In genomic region chr11:111230122-111230465, GRCh38 we compare ENCODE assay signal across 8 cellular contexts. TPM values are rescaled to one million over a fixed set of nuclear protein-coding genes. Genes with fewer than 3 reads are reported as not detected.
DNase-seq lines count a peak whose midpoint lies in the region; ATAC-seq and TF ChIP-seq lines count a peak whose summit lies in the region.

No MANE protein-coding gene starts in this region.

- no peak overlapping the region for H2BK15ac ChIP-seq in mesendoderm (replicated peaks; ENCODE audit: low read depth)

- peaks cover 6% of the 10 kb centered on the region for H3K27me3 ChIP-seq in DND-41 (ENCODE audit: insufficient read depth, low read length, poor library complexity)
- no peaks in the 10 kb centered on the region for H3K27me3 ChIP-seq in GM23338 (ENCODE audit: insufficient read depth)
- H3K27me3 ChIP-seq in SK-N-SH (ENCODE audit: insufficient read depth) = no peaks in the 10 kb centered on the region
- H3K27me3 ChIP-seq in mesendoderm (ENCODE audit: insufficient read depth, low read length, poor library complexity) = no peaks in the 10 kb centered on the region

- peak overlapping the region; percentile 71 for H3K56ac ChIP-seq in mesendoderm (ENCODE audit: low read length)

- no peak overlapping the region for H3K27ac Mint-ChIP-seq in GM23338

- POLR2A ChIA-PET in SK-N-SH (lab: Yijun Ruan, JAX) = no interaction called here

- no peak overlapping the region for H2BK5ac ChIP-seq in mesendoderm (ENCODE audit: low read length)

- peaks cover 9% of the 10 kb centered on the region for H3K4me1 ChIP-seq in DND-41 (ENCODE audit: insufficient read depth, low read length)
- H3K4me1 ChIP-seq in GM23338 (ENCODE audit: insufficient read depth) = no peaks in the 10 kb centered on the region
- H3K4me1 ChIP-seq in SK-N-SH (ENCODE audit: control insufficient read depth in 1 of 2, insufficient read depth in 2 of 2, low read depth in 1 of 2, low read length in 1 of 2) = peaks cover 0 to 3% of the 10 kb centered on the region in 2 experiments; a peak in 1 of 4 replicates
- H3K4me1 ChIP-seq in mesendoderm (ENCODE audit: control insufficient read depth, low read depth, low read length) = peaks cover 2% of the 10 kb centered on the region

- H2AFZ ChIP-seq in DND-41 (ENCODE audit: low read depth, low read length) = no peak overlapping the region
- peak overlapping the region; percentile 20; the same call in 1 of the 2 replicates for H2AFZ ChIP-seq in GM23338
- peak overlapping the region; percentile 90; the same call in 1 of the 2 replicates for H2AFZ ChIP-seq in SK-N-SH (ENCODE audit: low read depth)

- 49% methylated on average over 6 of the region's 6 CpGs for WGBS in SK-N-SH (ENCODE audit: low lambda C conversion rate)
- no CpG with 5 or more reads among the region's 6 CpGs for WGBS in mesendoderm (ENCODE audit: extremely low coverage, insufficient coverage, low lambda C conversion rate)

- CTCF ChIA-PET in SK-N-SH (lab: Yijun Ruan, JAX) = interaction anchor here (0.6 to 7.3 kb wide), 38 partner anchors 9 to 853 kb away, joined by 3 to 74 read pairs (median 4); partner anchors contain the start of genes ARHGAP20 and POU2AF2

- no peaks in the 10 kb centered on the region for H3K27me3 Mint-ChIP-seq in GM23338 (ENCODE audit: insufficient read depth, low read depth, poor library complexity)

- no peak overlapping the region for H3K4me3 Mint-ChIP-seq in GM23338

- H3K36me3 Mint-ChIP-seq in GM23338 (ENCODE audit: low read depth) = no peaks in the 10 kb centered on the region

- DNase-seq in DND-41 = no peak
- no peak for DNase-seq in GM23338 (ENCODE audit: low spot score)
- no peak for DNase-seq in SK-N-SH
- no peak for DNase-seq in mesendoderm
- no peak for DNase-seq in NCI-H1048 (lab: John Stamatoyannopoulos, UW)
- no peak for DNase-seq in NCI-H2171 treated with DMSO at 0.1 percent for 48 hours (lab: John Stamatoyannopoulos, UW)
- DNase-seq in SKM-1 treated with dmso at 0.1 percent for 144 hours (lab: John Stamatoyannopoulos, UW; ENCODE audit: unreplicated experiment) = no peak

- no peak overlapping the region for H3K18ac ChIP-seq in mesendoderm (ENCODE audit: low read length)

- no peak overlapping the region for H3K4me3 ChIP-seq in DND-41 (ENCODE audit: low read depth in 1 of 2, low read length in 2 of 2)
- H3K4me3 ChIP-seq in GM23338 = no peak overlapping the region
- peak overlapping the region; percentile 33 to 56; a peak in 3 of 4 replicates for H3K4me3 ChIP-seq in SK-N-SH (ENCODE audit: low read depth in 2 of 2, low read length in 1 of 2)
- no peak overlapping the region for H3K4me3 ChIP-seq in mesendoderm (ENCODE audit: low read length)

- H3K79me2 ChIP-seq in DND-41 (ENCODE audit: insufficient read depth, low read length) (no peaks in the 10 kb centered on the region), GM23338 (replicated peaks; ENCODE audit: insufficient read depth) (no peaks in the 10 kb centered on the region), SK-N-SH (ENCODE audit: insufficient read depth) (no peaks in the 10 kb centered on the region), mesendoderm (ENCODE audit: control insufficient read depth, insufficient read depth, low read length) (no peaks in the 10 kb centered on the region)

- no peaks in the 10 kb centered on the region for H3K36me3 ChIP-seq in DND-41 (ENCODE audit: insufficient read depth, low read length)
- H3K36me3 ChIP-seq in GM23338 (ENCODE audit: insufficient read depth) = no peaks in the 10 kb centered on the region
- no peaks in the 10 kb centered on the region for H3K36me3 ChIP-seq in SK-N-SH (replicated peaks in 1 of 2; ENCODE audit: control insufficient read depth in 1 of 2, insufficient read depth in 2 of 2, low read length in 1 of 2)
- no peaks in the 10 kb centered on the region for H3K36me3 ChIP-seq in mesendoderm (ENCODE audit: control insufficient read depth, insufficient read depth, low read length)

- TF ChIP-seq CTCF in DND-41 (IDR thresholded peaks at IDR 0.05; ENCODE audit: borderline replicate concordance, extremely low read depth, low read length, poor library complexity, severe bottlenecking) = no peak
- TF ChIP-seq CTCF in GM23338 (conservative IDR thresholded peaks at IDR 0.05; ENCODE audit: low read depth in 2 of 2) = no peak
- TF ChIP-seq CTCF in SK-N-SH (IDR thresholded peaks at IDR 0.05) = no peak

- peak; percentile 68 for ATAC-seq in DND-41 (ENCODE audit: insufficient read depth, low read depth)
- peak; percentile 71 for ATAC-seq in GM23338
- no peak for ATAC-seq in HG02938 (IDR thresholded peaks at IDR 0.05; ENCODE audit: unreplicated experiment)

- H4K5ac ChIP-seq in mesendoderm (ENCODE audit: low read length) = no peak overlapping the region

- H3K4me1 Mint-ChIP-seq in GM23338 = peaks cover 3% of the 10 kb centered on the region; the same call in 2 of the 3 replicates

- no peak for TF ChIP-seq RAD21 in SK-N-SH (IDR thresholded peaks at IDR 0.05; ENCODE audit: low read length)

- H4K20me1 ChIP-seq in DND-41 (ENCODE audit: insufficient read depth, low read length) (no peaks in the 10 kb centered on the region), GM23338 (replicated peaks; ENCODE audit: insufficient read depth) (no peaks in the 10 kb centered on the region), SK-N-SH (ENCODE audit: insufficient read depth) (no peaks in the 10 kb centered on the region)

- no peak overlapping the region for H3K4ac ChIP-seq in mesendoderm (ENCODE audit: low read depth, low read length)

- H3K79me1 ChIP-seq in mesendoderm (ENCODE audit: low read length) = no peaks in the 10 kb centered on the region

- no peak overlapping the region for H3K23ac ChIP-seq in mesendoderm (ENCODE audit: low read length)

- H2BK120ac ChIP-seq in mesendoderm (ENCODE audit: low read depth, low read length) = no peak overlapping the region

- TF ChIP-seq EP300 in SK-N-SH (IDR thresholded peaks at IDR 0.05; ENCODE audit: borderline replicate concordance in 1 of 2, low read depth in 1 of 2, low read length in 1 of 2) = no peak

- H3K27ac ChIP-seq in DND-41 (ENCODE audit: low read length) (no peak overlapping the region), GM23338 (ENCODE audit: low read depth) (no peak overlapping the region), SK-N-SH (ENCODE audit: low read depth in 2 of 2, low read length in 1 of 2) (no peak overlapping the region), mesendoderm (ENCODE audit: low read depth, low read length) (no peak overlapping the region)

- H3F3A ChIP-seq in GM23338 (replicated peaks; ENCODE audit: low read depth) (no peaks in the 10 kb centered on the region), SK-N-SH (replicated peaks; ENCODE audit: insufficient read depth) (no peaks in the 10 kb centered on the region)

- no peak overlapping the region for H2AK5ac ChIP-seq in mesendoderm (ENCODE audit: low read length)

- H3K9me3 Mint-ChIP-seq in GM23338 = peaks cover 4% of the 10 kb centered on the region; the same call in 1 of the 3 replicates

- H3K9ac ChIP-seq in DND-41 (ENCODE audit: low read depth, low read length) = no peak overlapping the region
- H3K9ac ChIP-seq in SK-N-SH = no peak overlapping the region
- peak overlapping the region; percentile 24 for H3K9ac ChIP-seq in mesendoderm (ENCODE audit: low read length)

- no peaks in the 10 kb centered on the region for H3K9me2 ChIP-seq in GM23338 (ENCODE audit: insufficient read depth)
- no peaks in the 10 kb centered on the region for H3K9me2 ChIP-seq in SK-N-SH

- H3K4me2 ChIP-seq in DND-41 (ENCODE audit: insufficient read depth, low read length) = peak overlapping the region; percentile 50; the same call in 1 of the 2 replicates
- H3K4me2 ChIP-seq in GM23338 = no peak overlapping the region
- H3K4me2 ChIP-seq in SK-N-SH = peak overlapping the region; percentile 69
- no peak overlapping the region for H3K4me2 ChIP-seq in mesendoderm (ENCODE audit: low read length)

- no peak overlapping the region for H4K8ac ChIP-seq in mesendoderm (ENCODE audit: low read depth, low read length)

- H3K9me3 ChIP-seq in DND-41 (ENCODE audit: insufficient read depth, low read length, severe bottlenecking) (no peaks in the 10 kb centered on the region), SK-N-SH (no peaks in the 10 kb centered on the region)

TF ChIP-seq in GM23338, 12 proteins besides CTCF, POLR2A, EP300 and RAD21 (continues in another document):
- TF ChIP-seq NANOG (IDR thresholded peaks at IDR 0.05; ENCODE audit: borderline replicate concordance) = no peak

TF ChIP-seq in SK-N-SH, 30 proteins besides CTCF, POLR2A, EP300 and RAD21 (continues in another document):
- TF ChIP-seq GABPA (IDR thresholded peaks at IDR 0.05; ENCODE audit: low read depth) = no peak
- TF ChIP-seq JUND (IDR thresholded peaks at IDR 0.05) = no peak
- no peak for TF ChIP-seq TAF1 (IDR thresholded peaks at IDR 0.05; ENCODE audit: borderline replicate concordance, low read depth, low read length)
- no peak for TF ChIP-seq MEF2A (IDR thresholded peaks at IDR 0.05; ENCODE audit: borderline replicate concordance, low read depth)
- TF ChIP-seq GATA2 (CRISPR knock-in tag; IDR thresholded peaks at IDR 0.05) = no peak
- no peak for TF ChIP-seq POLR2AphosphoS5 (IDR thresholded peaks at IDR 0.05; ENCODE audit: low read depth, low read length)
- TF ChIP-seq, protein P1, sequence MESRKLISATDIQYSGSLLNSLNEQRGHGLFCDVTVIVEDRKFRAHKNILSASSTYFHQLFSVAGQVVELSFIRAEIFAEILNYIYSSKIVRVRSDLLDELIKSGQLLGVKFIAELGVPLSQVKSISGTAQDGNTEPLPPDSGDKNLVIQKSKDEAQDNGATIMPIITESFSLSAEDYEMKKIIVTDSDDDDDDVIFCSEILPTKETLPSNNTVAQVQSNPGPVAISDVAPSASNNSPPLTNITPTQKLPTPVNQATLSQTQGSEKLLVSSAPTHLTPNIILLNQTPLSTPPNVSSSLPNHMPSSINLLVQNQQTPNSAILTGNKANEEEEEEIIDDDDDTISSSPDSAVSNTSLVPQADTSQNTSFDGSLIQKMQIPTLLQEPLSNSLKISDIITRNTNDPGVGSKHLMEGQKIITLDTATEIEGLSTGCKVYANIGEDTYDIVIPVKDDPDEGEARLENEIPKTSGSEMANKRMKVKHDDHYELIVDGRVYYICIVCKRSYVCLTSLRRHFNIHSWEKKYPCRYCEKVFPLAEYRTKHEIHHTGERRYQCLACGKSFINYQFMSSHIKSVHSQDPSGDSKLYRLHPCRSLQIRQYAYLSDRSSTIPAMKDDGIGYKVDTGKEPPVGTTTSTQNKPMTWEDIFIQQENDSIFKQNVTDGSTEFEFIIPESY (IDR thresholded peaks at IDR 0.05; ENCODE audit: borderline replicate concordance, low read depth) = no peak
- TF ChIP-seq SIN3A (IDR thresholded peaks at IDR 0.05; ENCODE audit: borderline replicate concordance, low read depth, low read length) = no peak
- TF ChIP-seq MXI1 (IDR thresholded peaks at IDR 0.05; ENCODE audit: low read depth, low read length) = no peak
- no peak for TF ChIP-seq ELF1 (IDR thresholded peaks at IDR 0.05)
- TF ChIP-seq TEAD4 (IDR thresholded peaks at IDR 0.05; ENCODE audit: borderline replicate concordance, insufficient read depth) = no peak

RNA-seq across cellular contexts. Expression of gene POU2AF2, which starts 15.4 kb away (rescaled TPM):
- not detected in 2 replicates for total RNA-seq in GM23338 (2014; rRNA removed; shearing (Covaris generic))
- polyA plus RNA-seq in GM23338 (2016; fragmentation: Nextera tagmentation; extraction: Ambion mirVana) (not detected in 2 replicates), SK-N-SH (2012; rRNA removed) (0.06 and 0.15 TPM in 2 replicates)
- polyA plus RNA-seq in SK-N-SH (2012; cell fraction: cytosol; rRNA removed) = 0.04 TPM in 2 replicates
- polyA plus RNA-seq in SK-N-SH (2012; cell fraction: nucleus; rRNA removed) = 0.05 and 0.07 TPM in 2 replicates
- polyA plus RNA-seq in mesendoderm (2013, experiment 1 of 2) = not detected
- not detected for polyA plus RNA-seq in mesendoderm (2013, experiment 2 of 2)

Comparison
In these comparisons a context has a peak if more than half of its experiments do, and no peak if none do; other contexts are left out.
1. H3K4me2 ChIP-seq: peak in DND-41 (single experiment) and SK-N-SH (single experiment); none in GM23338 (single experiment) and mesendoderm (single experiment).
2. H3K4me3 ChIP-seq: peak in SK-N-SH (2 of 2); none in DND-41 (0 of 2), GM23338 (single experiment) and mesendoderm (single experiment).